17 cellular contexts compared by ENCODE assay signal in genomic region chr11:1041471-1041870, GRCh38. TPM values are rescaled to one million over a fixed set of nuclear protein-coding genes. Genes with fewer than 3 reads are reported as not detected.
"Had no signal": no experiment of that assay in that cellular context is flagged by ENCODE, and none has a peak within 500 bp of the region (broad histone marks: within the 10 kb centered on the region; RNA-seq: fewer than 3 reads in every experiment).

No MANE protein-coding gene starts in this region.

- DNase-seq: activated CD4-positive, alpha-beta T cell treated with anti-CD3 and anti-CD28 coated beads for 48 hours; activated CD8-positive, alpha-beta T cell treated with anti-CD3 and anti-CD28 coated beads for 36 hours; activated gamma-delta T cell; activated T-cell treated with anti-CD3 and anti-CD28 coated beads, Interleukin-2, amount 50 U/mL, for 4 hours; amygdala; effector memory CD4-positive, alpha-beta T cell; foreskin melanocyte; stimulated activated CD4-positive, alpha-beta T cell treated with anti-CD3 and anti-CD28 coated beads, Interleukin-12 subunit alpha, Interleukin-12 subunit beta, amount 100 ng/mL, for 4 hours; stimulated activated naive B cell treated with anti-CD40 and anti-IgM and Interleukin-4, amounts not matched to agents 10 μg/mL and 1 μg/mL and 100 μg/mL, for 72 hours; thyroid gland had no signal

- H3K9me3 ChIP-seq: prostate gland, thyroid gland had no signal

- H3K4me3 ChIP-seq: prostate gland, thyroid gland had no signal

- H3K27ac ChIP-seq: prostate gland, thyroid gland had no signal

- ATAC-seq: activated CD8-positive, alpha-beta T cell treated with anti-CD3 and anti-CD28 coated beads for 36 hours; activated T-cell treated with anti-CD3 and anti-CD28 coated beads, Interleukin-2, amount 50 U/mL, for 4 hours; naive thymus-derived CD8-positive, alpha-beta T cell; sciatic nerve; stimulated activated naive B cell treated with anti-CD40 and anti-IgM and Interleukin-4, amounts not matched to agents 10 μg/mL and 1 μg/mL and 100 μg/mL, for 72 hours; T-helper 17 cell had no signal

- H3K4me1 ChIP-seq: prostate gland had no signal

- FAIRE-seq: urothelium cell line had no signal

- H3K36me3 ChIP-seq: prostate gland, thyroid gland had no signal

- H3K27me3 ChIP-seq: thyroid gland had no signal

RNA-seq across cellular contexts. Expression of gene MUC6, which starts 5.0 kb away (rescaled TPM):
- total RNA-seq: activated CD8-positive, alpha-beta T cell treated with anti-CD3 and anti-CD28 coated beads for 36 hours; left colon; naive thymus-derived CD8-positive, alpha-beta T cell; sciatic nerve; T-helper 17 cell; thyroid gland had no signal
- polyA plus RNA-seq: naive thymus-derived CD8-positive, alpha-beta T cell had no signal

RNA-seq across cellular contexts. Expression of gene MUC2, which starts 33.2 kb away (rescaled TPM):
- total RNA-seq: activated CD8-positive, alpha-beta T cell treated with anti-CD3 and anti-CD28 coated beads for 36 hours; mononuclear cell; naive thymus-derived CD8-positive, alpha-beta T cell; sciatic nerve; T-helper 17 cell; thyroid gland had no signal
- polyA plus RNA-seq: naive thymus-derived CD8-positive, alpha-beta T cell had no signal
